8 cellular contexts compared by ENCODE assay signal in genomic region chr11:64317961-64318693, GRCh38. TPM values are rescaled to one million over a fixed set of nuclear protein-coding genes. Genes with fewer than 3 reads are reported as not detected.
A peak's percentile ranks its signal among the peaks of the same experiment; 100 is the strongest.
DNase-seq lines count a peak whose midpoint lies in the region; ATAC-seq and TF ChIP-seq lines count a peak whose summit lies in the region.

TSS of gene PRDX5 (plus strand) at chr11:64318121. CDS start at chr11:64318216, 95 bp downstream.

- H3K56ac ChIP-seq in IMR-90 (ENCODE audit: extremely low read depth, insufficient read depth, low read length), result peak within 1 kb of the TSS; percentile 93

- peak within 1 kb of the TSS; percentile 76; the same call in 1 of the 3 replicates for H2BK15ac ChIP-seq in IMR-90 (ENCODE audit: low read depth, low read length)

- H3K36me3 ChIP-seq in IMR-90 (ENCODE audit: control insufficient read depth, insufficient read depth, low read length), result peaks cover 31% of the 10 kb centered on the region
- peaks cover 76% of the 10 kb centered on the region for H3K36me3 ChIP-seq in OCI-LY7 (ENCODE audit: insufficient read depth, low read length)

- H3K79me2 ChIP-seq in OCI-LY7 (ENCODE audit: insufficient read depth, low read depth, low read length), result peaks cover 17% of the 10 kb centered on the region; the same call in 1 of the 2 replicates

- H2AFZ ChIP-seq in IMR-90 (replicated peaks; ENCODE audit: low read length, poor library complexity), result peak within 1 kb of the TSS; percentile 85
- H2AFZ ChIP-seq in OCI-LY7 (ENCODE audit: low read length), result peak within 1 kb of the TSS; percentile 57; the same call in 1 of the 2 replicates

- H4K8ac ChIP-seq in IMR-90 (ENCODE audit: low read depth in 2 of 2, low read length in 2 of 2), result peak within 1 kb of the TSS; percentile 91 to 99

- H4K91ac ChIP-seq in IMR-90 (ENCODE audit: insufficient read depth, low read depth, low read length), result peak within 1 kb of the TSS; percentile 94

- peak within 1 kb of the TSS; percentile 42 for H3K18ac ChIP-seq in IMR-90 (ENCODE audit: low read depth, low read length)

- peak; percentile 47 for TF ChIP-seq RAD21 in IMR-90 (IDR thresholded peaks at IDR 0.05; ENCODE audit: low read length)

- H3K4ac ChIP-seq in IMR-90 (ENCODE audit: low read depth, low read length), result peak within 1 kb of the TSS; percentile 98

- in situ Hi-C loops in IMR-90 (cut with MboI; ENCODE audit: low sequenced_read_pairs), result no loop called here

- peak within 1 kb of the TSS; percentile 95 for H3K14ac ChIP-seq in IMR-90 (replicated peaks; ENCODE audit: low read depth, low read length)

- H3K4me1 Mint-ChIP-seq in endothelial cell (ENCODE audit: unreplicated experiment), result peaks cover 17% of the 10 kb centered on the region

- H3K9ac ChIP-seq in IMR-90 (ENCODE audit: low read depth, low read length), result peak within 1 kb of the TSS; percentile 91

- peak within 1 kb of the TSS; percentile 95 for H3K4me2 ChIP-seq in IMR-90 (ENCODE audit: low read depth, low read length)
- peak within 1 kb of the TSS; percentile 79 for H3K4me2 ChIP-seq in OCI-LY7 (ENCODE audit: low read length)

- peak within 1 kb of the TSS; percentile 69 for H2BK20ac ChIP-seq in IMR-90 (ENCODE audit: low read depth, low read length)

- H3K27me3 Mint-ChIP-seq in endothelial cell (ENCODE audit: unreplicated experiment), result peaks cover 18% of the 10 kb centered on the region

- H2BK120ac ChIP-seq in IMR-90 (ENCODE audit: low read depth, low read length), result peak within 1 kb of the TSS; percentile 76

- intact Hi-C loops in IMR-90 (cut with micrococcal nuclease), result loop anchor here (1.0 kb wide), 1 partner anchor 37 kb away; no protein-coding TSS in a partner anchor
- intact Hi-C loops in OCI-LY7 (cut with micrococcal nuclease; ENCODE audit: unreplicated experiment), result loop anchor here (1.0 to 2.0 kb wide), 5 partner anchors 13 to 37 kb away; partner anchors contain the start of genes CCDC88B and ESRRA

- H2BK5ac ChIP-seq in IMR-90 (ENCODE audit: low read depth, low read length, poor library complexity, severe bottlenecking), result peak within 1 kb of the TSS; percentile 89

- peak; percentile 93 for DNase-seq in DMS114 treated with DMSO at 0.1 percent for 48 hours (lab: John Stamatoyannopoulos, UW; ENCODE audit: unreplicated experiment)
- DNase-seq in IMR-90, result peak; percentile 94
- DNase-seq in OCI-LY7 (ENCODE audit: low spot score), result peak; percentile 98
- peak; percentile 86 for DNase-seq in activated T-cell treated with anti-CD3 and anti-CD28 coated beads for 1 hour (ENCODE audit: low read depth)
- peak; percentile 90 for DNase-seq in endothelial cell (ENCODE audit: low spot score)
- peak; percentile 98 for DNase-seq in midbrain (lab: John Stamatoyannopoulos, UW)
- peak; percentile 87 to 88 for DNase-seq in stimulated activated CD8-positive, alpha-beta memory T cell treated with anti-CD3 and anti-CD28 coated beads, Interleukin-2, amount 100 ng/mL, for 1 hour (ENCODE audit: low read depth in 2 of 2)

- H3K79me1 ChIP-seq in IMR-90 (ENCODE audit: low read depth in 1 of 2, low read length in 2 of 2), result peaks cover 7 to 34% of the 10 kb centered on the region in 2 experiments

- POLR2A ChIA-PET in IMR-90 (lab: Charles Lee; ENCODE audit: unreplicated experiment) (interaction anchor here (0.6 to 1.0 kb wide), 7 partner anchors 13 to 71 kb away, joined by 3 to 4 read pairs (median 3); partner anchors contain the start of gene ESRRA), OCI-LY7 (lab: Charles Lee) (interaction anchor here (0.5 to 2.3 kb wide), 25 partner anchors 11 to 684 kb away, joined by 3 to 22 read pairs (median 4); partner anchors contain the start of genes BAD, CCDC88B, ESRRA and FERMT3)

- dilution Hi-C loops in IMR-90 (cut with HindIII; ENCODE audit: low sequenced_read_pairs, unreplicated experiment), result no loop called here

- H3K27ac ChIP-seq in IMR-90 (ENCODE audit: insufficient read depth, low read length) (peak within 1 kb of the TSS; percentile 79), OCI-LY7 (ENCODE audit: low read depth, low read length, poor library complexity, severe bottlenecking) (peak within 1 kb of the TSS; percentile 88)

- no peaks in the 10 kb centered on the region; the same call in 1 of the 2 replicates for H4K20me1 ChIP-seq in IMR-90 (ENCODE audit: insufficient read depth, low read length)
- H4K20me1 ChIP-seq in OCI-LY7 (ENCODE audit: insufficient read depth, low read length), result no peaks in the 10 kb centered on the region

- peak within 1 kb of the TSS; percentile 92 for H3K23ac ChIP-seq in IMR-90 (ENCODE audit: low read depth, low read length)

- TF ChIP-seq CTCF in IMR-90 (conservative IDR thresholded peaks at IDR 0.05; ENCODE audit: low read depth, low read length), result peak; percentile 48
- peak; percentile 70 for TF ChIP-seq CTCF in OCI-LY7 (conservative IDR thresholded peaks at IDR 0.05; ENCODE audit: low read length)
- TF ChIP-seq CTCF in endothelial cell (IDR thresholded peaks at IDR 0.05; ENCODE audit: unreplicated experiment), result no peak

- H3K9me2 ChIP-seq in OCI-LY7 (ENCODE audit: insufficient read depth, low read length), result no peaks in the 10 kb centered on the region

- BruUV-seq in IMR-90 (replicated peaks; lab: Mats Ljungman, UMichigan), result no TSS peak
- no TSS peak for BruUV-seq in OCI-LY7 (replicated peaks; lab: Mats Ljungman, UMichigan)

- ATAC-seq in GM21526 (IDR thresholded peaks at IDR 0.05; ENCODE audit: low FRiP score, unreplicated experiment) (peak; percentile 60), IMR-90 (ENCODE audit: low read depth) (peak; percentile 92)

- peak within 1 kb of the TSS; percentile 98 for H2AK9ac ChIP-seq in IMR-90 (replicated peaks; ENCODE audit: low read depth, low read length, poor library complexity)

- peak within 1 kb of the TSS; percentile 94 for H3K4me3 Mint-ChIP-seq in endothelial cell (ENCODE audit: unreplicated experiment)

- peak within 1 kb of the TSS; percentile 80 for H4K5ac ChIP-seq in IMR-90 (ENCODE audit: low read depth, low read length)

- no peaks in the 10 kb centered on the region for H3K27me3 ChIP-seq in IMR-90 (ENCODE audit: control insufficient read depth, insufficient read depth, low read length)

- 0% methylated on average over 11 of the region's 57 CpGs; no CpG with 5 or more reads in 1 of the 2 experiments for WGBS in IMR-90 (ENCODE audit: extremely low coverage in 2 of 2, insufficient read length in 1 of 2), 2 experiments

- H3K4me3 ChIP-seq in IMR-90 (ENCODE audit: insufficient read depth, low read depth, low read length) (peak within 1 kb of the TSS; percentile 67), OCI-LY7 (ENCODE audit: low read depth, low read length, poor library complexity, severe bottlenecking) (peak within 1 kb of the TSS; percentile 83)

- H3K4me1 ChIP-seq in IMR-90 (ENCODE audit: control insufficient read depth, insufficient read depth, low read length) (peaks cover 6% of the 10 kb centered on the region), OCI-LY7 (ENCODE audit: insufficient read depth, low read length, poor library complexity, severe bottlenecking) (peaks cover 29% of the 10 kb centered on the region)

- peaks cover 28% of the 10 kb centered on the region for H3K36me3 Mint-ChIP-seq in endothelial cell (ENCODE audit: low read depth, unreplicated experiment)

- peaks cover 14% of the 10 kb centered on the region for H3K9me1 ChIP-seq in IMR-90 (ENCODE audit: insufficient read depth, low read length)

- peak within 1 kb of the TSS; percentile 92 for H3K27ac Mint-ChIP-seq in endothelial cell (ENCODE audit: unreplicated experiment)

- H3K9me3 ChIP-seq in IMR-90 (ENCODE audit: control insufficient read depth, insufficient read depth, low read length) (no peaks in the 10 kb centered on the region), OCI-LY7 (ENCODE audit: low read length) (no peaks in the 10 kb centered on the region)

- TF ChIP-seq POLR2A in IMR-90 (IDR thresholded peaks at IDR 0.05; ENCODE audit: low read depth, low read length), result peak; percentile 66

- H3K9me3 Mint-ChIP-seq in endothelial cell (ENCODE audit: unreplicated experiment), result no peaks in the 10 kb centered on the region

- peak within 1 kb of the TSS; percentile 96 for H2AK5ac ChIP-seq in IMR-90 (ENCODE audit: low read depth, low read length)

- CTCF ChIA-PET in IMR-90 (lab: Yijun Ruan, JAX), result interaction anchor here (0.5 to 2.3 kb wide), 7 partner anchors 14 to 47 kb away, joined by 3 to 27 read pairs (median 6); no protein-coding TSS in a partner anchor
- CTCF ChIA-PET in OCI-LY7 (lab: Charles Lee; ENCODE audit: unreplicated experiment), result interaction anchor here (0.6 to 2.1 kb wide), 16 partner anchors 10 to 457 kb away, joined by 3 to 33 read pairs (median 4); partner anchors contain the start of genes ESRRA and FERMT3

TF ChIP-seq in IMR-90, 13 proteins besides CTCF, POLR2A, EP300 and RAD21 (continues in another document):
- TF ChIP-seq USF2 (IDR thresholded peaks at IDR 0.05; ENCODE audit: low read depth, low read length), result no peak
- peak; percentile 64; the same call in 1 of the 2 replicates for TF ChIP-seq MXI1 (IDR thresholded peaks at IDR 0.05; ENCODE audit: borderline replicate concordance, low read depth, low read length)
- TF ChIP-seq CHD1 (IDR thresholded peaks at IDR 0.05; ENCODE audit: low read depth, low read length), result no peak
- no peak for TF ChIP-seq SMC3 (IDR thresholded peaks at IDR 0.05; ENCODE audit: low read depth, low read length)
- no peak for TF ChIP-seq FOS (IDR thresholded peaks at IDR 0.05; ENCODE audit: low read depth, low read length)
- TF ChIP-seq BHLHE40 (IDR thresholded peaks at IDR 0.05; ENCODE audit: low read depth, low read length), result peak; percentile 56; the same call in 1 of the 2 replicates
- TF ChIP-seq RFX5 (IDR thresholded peaks at IDR 0.05; ENCODE audit: low read depth, low read length), result no peak
- peak; percentile 83 for TF ChIP-seq CEBPB (IDR thresholded peaks at IDR 0.05; ENCODE audit: low read depth, low read length)

RNA-seq across cellular contexts. Expression of gene PRDX5, which starts in this region (rescaled TPM):
- total RNA-seq in IMR-90 (2012; rRNA removed) (120 and 160 TPM in 2 replicates), OCI-LY7 (2022) (168 and 217 TPM in 2 replicates), endothelial cell (ENCODE audit: unreplicated experiment) (264 TPM)
- 292 and 332 TPM in 2 replicates for polyA plus RNA-seq in IMR-90 (2012; rRNA removed)
- 766 and 775 TPM in 2 replicates for polyA plus RNA-seq in IMR-90 (2012; cell fraction: cytosol; rRNA removed)
- 159 and 265 TPM in 2 replicates for polyA plus RNA-seq in IMR-90 (2012; cell fraction: nucleus; rRNA removed; ENCODE audit: low replicate concordance)
- 177 and 200 TPM in 2 replicates for total RNA-seq in OCI-LY7 (2014; rRNA removed; shearing (Covaris generic))

Comparison
In these comparisons a context has a peak if more than half of its experiments do, and no peak if none do; other contexts are left out.
1. Peak in every context shown above with its lines: DNase-seq, ATAC-seq, H3K4me3 ChIP-seq and H3K27ac ChIP-seq.